Comparison of ENCODE assay signal across 10 cellular contexts in genomic region chr17:2814049-2814448, GRCh38. TPM values are rescaled to one million over a fixed set of nuclear protein-coding genes. Genes with fewer than 3 reads are reported as not detected.
DNase-seq lines count a peak whose midpoint lies in the region; ATAC-seq and TF ChIP-seq lines count a peak whose summit lies in the region.
"Had no signal": no experiment of that assay in that cellular context is flagged by ENCODE, and none has a peak within 500 bp of the region (broad histone marks: within the 10 kb centered on the region; RNA-seq: fewer than 3 reads in every experiment).

No MANE protein-coding gene starts in this region.

- H3K36me3 ChIP-seq in spleen: peaks cover 0 to 7% (median 0%) of the 10 kb centered on the region in 6 donors
- H3K36me3 ChIP-seq: right lobe of liver had no signal

- 21 to 30% (median 25%) methylated on average over 5 of the region's 5 CpGs for WGBS in spleen, 5 donors

- intact Hi-C loops in activated CD8-positive, alpha-beta T cell treated with anti-CD3 and anti-CD28 coated beads for 36 hours (cut with micrococcal nuclease): no loop called here
- intact Hi-C loops in spleen (cut with DNase I; ENCODE audit: low total_unique reads): no loop called here

- CTCF ChIA-PET in activated CD8-positive, alpha-beta T cell treated with anti-CD3 and anti-CD28 coated beads for 36 hours (lab: Charles Lee): interaction anchor here (0.7 to 3.8 kb wide), 9 partner anchors 12 to 41 kb away, joined by 3 to 20 read pairs (median 4); partner anchors contain the start of gene RAP1GAP2

- H3K27ac ChIP-seq in spleen: peak overlapping the region in 5 of 8 donors; percentile 55 to 86 (median 71)
- H3K27ac ChIP-seq: right lobe of liver had no signal

- H3K9me3 Mint-ChIP-seq in activated CD8-positive, alpha-beta T cell treated with anti-CD3 and anti-CD28 coated beads for 36 hours: no peaks in the 10 kb centered on the region

- H3K27me3 Mint-ChIP-seq in activated CD8-positive, alpha-beta T cell treated with anti-CD3 and anti-CD28 coated beads for 36 hours: peaks cover 23% of the 10 kb centered on the region

- no peak for TF ChIP-seq POLR2A in spleen (IDR thresholded peaks at IDR 0.05)

- no peak for DNase-seq in activated CD4-positive, CD25-positive, alpha-beta regulatory T cell (lab: John Stamatoyannopoulos, UW)
- DNase-seq in activated CD8-positive, alpha-beta T cell treated with anti-CD3 and anti-CD28 coated beads for 36 hours: peak; percentile 51
- DNase-seq in spleen (no peak), EL (no peak), GM20000 (ENCODE audit: low spot score) (no peak)
- DNase-seq: NCI-H1694 treated with DMSO at 0.1 percent for 48 hours had no signal

- TF ChIP-seq CTCF in activated CD8-positive, alpha-beta T cell treated with anti-CD3 and anti-CD28 coated beads for 36 hours (IDR thresholded peaks at IDR 0.05): no peak
- TF ChIP-seq CTCF in spleen (IDR thresholded peaks at IDR 0.05 in 8 of 11, conservative IDR thresholded peaks at IDR 0.05 in 3 of 11): no peak
- TF ChIP-seq CTCF in GM20000 (IDR thresholded peaks at IDR 0.05; ENCODE audit: extremely low read depth, missing control alignments): no peak

- H3K9me3 ChIP-seq in spleen: no peaks in the 10 kb centered on the region
- H3K9me3 ChIP-seq: right lobe of liver had no signal

- peaks cover 0 to 8% (median 0%) of the 10 kb centered on the region in 7 donors for H3K27me3 ChIP-seq in spleen (replicated peaks in 1 of 7)
- H3K27me3 ChIP-seq: right lobe of liver had no signal

- POLR2A ChIA-PET in activated CD8-positive, alpha-beta T cell treated with anti-CD3 and anti-CD28 coated beads for 36 hours (lab: Charles Lee): interaction anchor here (0.6 to 2.0 kb wide), 7 partner anchors 11 to 85 kb away, joined by 3 to 12 read pairs (median 4); partner anchors contain the start of gene RAP1GAP2

- H3K4me1 ChIP-seq in spleen: peaks cover 14 to 61% (median 31%) of the 10 kb centered on the region in 6 donors
- H3K4me1 ChIP-seq: right lobe of liver had no signal

- ATAC-seq in activated CD4-positive, CD25-positive, alpha-beta regulatory T cell treated with anti-CD3 and anti-CD28 coated beads, Interleukin-2, amount 50 U/mL, for 24 hours: peak; percentile 12 to 14
- ATAC-seq in HG03159 (IDR thresholded peaks at IDR 0.05; ENCODE audit: unreplicated experiment) (peak; percentile 29), HG03039 (IDR thresholded peaks at IDR 0.05; ENCODE audit: unreplicated experiment) (no peak)
- ATAC-seq in activated CD8-positive, alpha-beta T cell treated with anti-CD3 and anti-CD28 coated beads for 36 hours: peak; percentile 40

- no peaks in the 10 kb centered on the region for H3K36me3 Mint-ChIP-seq in activated CD8-positive, alpha-beta T cell treated with anti-CD3 and anti-CD28 coated beads for 36 hours (ENCODE audit: low read depth)

- peak overlapping the region in 5 of 8 donors; percentile 22 to 67 (median 34) for H3K4me3 ChIP-seq in spleen
- H3K4me3 ChIP-seq: right lobe of liver had no signal

- H3K4me1 Mint-ChIP-seq in activated CD8-positive, alpha-beta T cell treated with anti-CD3 and anti-CD28 coated beads for 36 hours (ENCODE audit: low read depth): peaks cover 16% of the 10 kb centered on the region

- H3K27ac Mint-ChIP-seq in activated CD8-positive, alpha-beta T cell treated with anti-CD3 and anti-CD28 coated beads for 36 hours: no peak overlapping the region

- H3K4me3 Mint-ChIP-seq in activated CD8-positive, alpha-beta T cell treated with anti-CD3 and anti-CD28 coated beads for 36 hours: no peak overlapping the region

RNA-seq across cellular contexts. Expression of gene RAP1GAP2, which starts 17.8 kb away (rescaled TPM):
- total RNA-seq in activated CD8-positive, alpha-beta T cell treated with anti-CD3 and anti-CD28 coated beads for 36 hours: under 1 TPM; 0.31 to 0.50 TPM
- total RNA-seq in spleen: 10 to 100 TPM; 12.3 to 32.7 (median 14.5) TPM
- polyA plus RNA-seq in spleen: 1 to 10 TPM; 1.2 to 2.7 (median 1.5) TPM

Comparison
In these comparisons a context has a peak if more than half of its experiments do, and no peak if none do; other contexts are left out.
1. RNA of gene RAP1GAP2, which starts 17.8 kb away (total RNA-seq): 12.3 to 32.7 TPM in spleen; 0.31 to 0.50 TPM in activated CD8-positive, alpha-beta T cell treated with anti-CD3 and anti-CD28 coated beads for 36 hours; every median in the first group is over 4 times any median in the second.